In genomic region chr12:51217968-51218606, GRCh38 we compare ENCODE assay signal across 8 cellular contexts. TPM values are rescaled to one million over a fixed set of nuclear protein-coding genes. Genes with fewer than 3 reads are reported as not detected.
A peak's percentile ranks its signal among the peaks of the same experiment; 100 is the strongest.
DNase-seq lines count a peak whose midpoint lies in the region; ATAC-seq and TF ChIP-seq lines count a peak whose summit lies in the region.

POU6F1 (minus strand) TSS chr12:51218062; CDS start chr12:51206836, 11,226 bp downstream.

- H3K27me3 Mint-ChIP-seq in activated T-helper 17 cell treated with anti-CD3 and anti-CD28 coated beads, Interleukin-2, amount 50 U/mL, for 72 hours, result no peaks in the 10 kb centered on the region
- peaks cover 0 to 3% of the 10 kb centered on the region in 2 donors for H3K27me3 Mint-ChIP-seq in natural killer cell (ENCODE audit: low read depth in 2 of 2)

- CTCF ChIA-PET in Panc1 (lab: Charles Lee), result interaction anchor here (0.6 to 1.5 kb wide), 6 partner anchors 12 to 803 kb away, joined by 7 to 12 read pairs (median 8); no protein-coding TSS in a partner anchor

- H3K27ac ChIP-seq in HUES64 (ENCODE audit: low read depth, low read length) (peak within 1 kb of the TSS; percentile 96), Panc1 (ENCODE audit: low read length) (peak within 1 kb of the TSS; percentile 85)

- H3K9me3 Mint-ChIP-seq in activated T-helper 17 cell treated with anti-CD3 and anti-CD28 coated beads, Interleukin-2, amount 50 U/mL, for 72 hours, result no peaks in the 10 kb centered on the region
- no peaks in the 10 kb centered on the region for H3K9me3 Mint-ChIP-seq in natural killer cell

- peak within 1 kb of the TSS; percentile 94 for H3K27ac Mint-ChIP-seq in activated T-helper 17 cell treated with anti-CD3 and anti-CD28 coated beads, Interleukin-2, amount 50 U/mL, for 72 hours
- peak within 1 kb of the TSS; percentile 84 to 89 for H3K27ac Mint-ChIP-seq in natural killer cell

- peak; percentile 62 for ATAC-seq in GM21367 (IDR thresholded peaks at IDR 0.05; ENCODE audit: unreplicated experiment)
- ATAC-seq in Panc1, result peak; percentile 91
- peak; percentile 82 for ATAC-seq in activated T-helper 17 cell treated with anti-CD3 and anti-CD28 coated beads, Interleukin-2, amount 50 U/mL, for 72 hours (replicated peaks)
- peak; percentile 82 to 87 (median 84) for ATAC-seq in natural killer cell

- TF ChIP-seq CTCF in Panc1 (IDR thresholded peaks at IDR 0.05) (peak; percentile 58; the same call in 1 of the 2 replicates), natural killer cell (IDR thresholded peaks at IDR 0.05) (peak; percentile 56)

- peak within 1 kb of the TSS; percentile 93 for H3K4me3 Mint-ChIP-seq in activated T-helper 17 cell treated with anti-CD3 and anti-CD28 coated beads, Interleukin-2, amount 50 U/mL, for 72 hours
- H3K4me3 Mint-ChIP-seq in natural killer cell, result peak within 1 kb of the TSS; percentile 91

- H3K4me3 ChIP-seq in HUES64 (ENCODE audit: low read length) (peak within 1 kb of the TSS; percentile 72), Panc1 (ENCODE audit: low read depth in 2 of 2, low read length in 2 of 2) (peak within 1 kb of the TSS; percentile 52 to 85)

- POLR2A ChIA-PET in Panc1 (lab: Charles Lee), result interaction anchor here (0.6 to 1.3 kb wide), 3 partner anchors 14 to 344 kb away, joined by 3 to 6 read pairs (median 3); no protein-coding TSS in a partner anchor

- DNase-seq in D341Med (ENCODE audit: low spot score), result peak; percentile 94
- peak; percentile 25 for DNase-seq in Panc1 (ENCODE audit: low read depth, low spot score)
- peak; percentile 81 for DNase-seq in fibroblast of peridontal ligament (ENCODE audit: extremely low read depth)
- DNase-seq in natural killer cell, result peak; percentile 63
- DNase-seq in stimulated activated naive CD4-positive, alpha-beta T cell treated with Interleukin-2 at 50 U/mL for 16 hours (lab: John Stamatoyannopoulos, UW), result peak; percentile 56

- in situ Hi-C loops in Panc1 (cut with HindIII; ENCODE audit: low pct_unique_long_range_greater_than_20kb, low sequenced_read_pairs), result no loop called here

- H3K9me3 ChIP-seq in HUES64 (ENCODE audit: insufficient read depth, low read depth, low read length), result no peaks in the 10 kb centered on the region
- no peaks in the 10 kb centered on the region for H3K9me3 ChIP-seq in Panc1 (ENCODE audit: control insufficient read depth, insufficient read depth, low read depth, low read length)

- peak within 1 kb of the TSS; percentile 83 for H3K9ac ChIP-seq in HUES64 (ENCODE audit: low read depth, low read length)

- H3K4me1 ChIP-seq in HUES64 (ENCODE audit: insufficient read depth, low read length) (peaks cover 15% of the 10 kb centered on the region), Panc1 (ENCODE audit: control insufficient read depth, insufficient read depth, low read length) (peaks cover 14% of the 10 kb centered on the region)

- H3K36me3 Mint-ChIP-seq in activated T-helper 17 cell treated with anti-CD3 and anti-CD28 coated beads, Interleukin-2, amount 50 U/mL, for 72 hours (ENCODE audit: low read depth), result peaks cover 7% of the 10 kb centered on the region
- H3K36me3 Mint-ChIP-seq in natural killer cell, result no peaks in the 10 kb centered on the region

- intact Hi-C loops in Panc1 (cut with micrococcal nuclease; ENCODE audit: unreplicated experiment), result loop anchor here (5.0 kb wide), 1 partner anchor 136 kb away; the partner anchor contains the start of gene CSRNP2
- intact Hi-C loops in natural killer cell (cut with micrococcal nuclease), result loop anchor here (1.0 kb wide), 1 partner anchor 45 kb away; the partner anchor contains the start of gene TFCP2

- no TSS peak for BruUV-seq in Panc1 (replicated peaks; lab: Mats Ljungman, UMichigan)

- 6% methylated on average over 34 of the region's 35 CpGs for WGBS in HUES64

- H3K27me3 ChIP-seq in HUES64 (ENCODE audit: insufficient read depth, low read length) (no peaks in the 10 kb centered on the region), Panc1 (ENCODE audit: control insufficient read depth, insufficient read depth, low read length) (no peaks in the 10 kb centered on the region)

- H3K36me3 ChIP-seq in HUES64 (ENCODE audit: insufficient read depth, low read length), result no peaks in the 10 kb centered on the region
- no peaks in the 10 kb centered on the region for H3K36me3 ChIP-seq in Panc1 (ENCODE audit: control insufficient read depth, insufficient read depth, low read length)

- H3K4me1 Mint-ChIP-seq in activated T-helper 17 cell treated with anti-CD3 and anti-CD28 coated beads, Interleukin-2, amount 50 U/mL, for 72 hours, result peaks cover 24% of the 10 kb centered on the region
- H3K4me1 Mint-ChIP-seq in natural killer cell, result peaks cover 6 to 7% of the 10 kb centered on the region in 2 donors

RNA-seq across cellular contexts. Expression of gene POU6F1, which starts in this region (rescaled TPM):
- 3.4 TPM for polyA plus RNA-seq in HUES64 (2013, experiment 1 of 2)
- polyA plus RNA-seq in HUES64 (2013, experiment 2 of 2), result 2.7 TPM
- total RNA-seq in Panc1 (2021; ENCODE audit: unreplicated experiment), result 3.1 TPM
- 2.1 TPM for polyA plus RNA-seq in Panc1 (2012; ENCODE audit: insufficient read length)
- 10 to 100 TPM in 1 of 2 donors, 1 to 10 TPM in 1; 6.9 to 25.2 TPM for total RNA-seq in activated T-helper 17 cell treated with anti-CD3 and anti-CD28 coated beads, Interleukin-2, amount 50 U/mL, for 72 hours
- 1 to 10 TPM; 5.7 to 6.6 (median 6.0) TPM for total RNA-seq in natural killer cell

Comparison
In these comparisons a context has a peak if more than half of its experiments do, and no peak if none do; other contexts are left out.
1. Peak in every context shown above with its lines: DNase-seq, ATAC-seq, H3K4me3 ChIP-seq and H3K27ac ChIP-seq.
2. DNase-seq: peak in every context shown above with its lines; median percentile 94 in D341Med; 81 in fibroblast of peridontal ligament; 63 in natural killer cell; 56 in stimulated activated naive CD4-positive, alpha-beta T cell treated with Interleukin-2 at 50 U/mL for 16 hours; 25 in Panc1.